ENCODE assay signal across 9 cellular contexts in the genomic region with DNA sequence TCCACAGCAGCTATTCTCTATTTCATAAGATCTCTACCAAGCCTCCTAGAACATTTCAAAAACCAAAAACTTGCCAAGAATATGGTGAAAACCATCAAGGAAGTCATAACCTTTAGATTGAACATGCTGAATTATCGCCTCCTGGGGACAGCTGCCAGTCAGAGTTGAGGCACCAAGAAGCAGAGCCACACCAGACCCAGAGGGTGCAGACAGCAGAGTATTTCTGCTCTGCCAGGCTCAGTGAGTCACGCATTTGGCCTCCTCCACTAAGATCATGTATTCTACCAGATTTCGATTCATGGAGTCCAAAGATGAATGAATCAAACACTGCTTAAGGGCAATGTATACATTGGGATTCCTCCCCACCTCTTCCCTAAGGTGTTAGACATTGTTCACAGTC. TPM values are rescaled to one million over a fixed set of nuclear protein-coding genes. Genes with fewer than 3 reads are reported as not detected.
A peak's percentile ranks its signal among the peaks of the same experiment; 100 is the strongest.
DNase-seq lines count a peak whose midpoint lies in the region; ATAC-seq and TF ChIP-seq lines count a peak whose summit lies in the region.
"Had no signal": no experiment of that assay in that cellular context is flagged by ENCODE, and none has a peak within 500 bp of the region (broad histone marks: within the 10 kb centered on the region; RNA-seq: fewer than 3 reads in every experiment).

No MANE protein-coding gene starts in this region.

- H3K27me3 Mint-ChIP-seq in Calu3 (ENCODE audit: unreplicated experiment) (no peaks in the 10 kb centered on the region), progenitor cell of endocrine pancreas (peaks cover 4% of the 10 kb centered on the region)
- H3K27me3 Mint-ChIP-seq: dendritic cell treated with granulocyte-macrophage colony-stimulating factor and Interleukin-4, amounts not matched to agents 40 ng/mL and 50 ng/mL, for 4 days had no signal

- POLR2A ChIA-PET in PC-9 (lab: Charles Lee; ENCODE audit: unreplicated experiment) = interaction anchor here (0.5 to 1.4 kb wide), 3 partner anchors 9 to 108 kb away, joined by 3 to 6 read pairs (median 5); no protein-coding TSS in a partner anchor

- peaks cover 43% of the 10 kb centered on the region for H3K4me1 Mint-ChIP-seq in Calu3 (ENCODE audit: low read depth, unreplicated experiment)
- H3K4me1 Mint-ChIP-seq in progenitor cell of endocrine pancreas (ENCODE audit: low read depth) = peaks cover 67% of the 10 kb centered on the region

- peak overlapping the region; percentile 94 for H3K4me2 ChIP-seq in PC-9

- H3K4me3 ChIP-seq in PC-9 = peak overlapping the region; percentile 80
- peak overlapping the region; percentile 76 for H3K4me3 ChIP-seq in fibroblast of mammary gland (ENCODE audit: control insufficient read depth, low read depth, low read length)

- H3K4me1 ChIP-seq in PC-9 (replicated peaks; ENCODE audit: insufficient read depth) = peaks cover 72% of the 10 kb centered on the region

- peak overlapping the region; percentile 75 for H3K4me3 Mint-ChIP-seq in Calu3 (ENCODE audit: low read depth, unreplicated experiment)
- H3K4me3 Mint-ChIP-seq in progenitor cell of endocrine pancreas (ENCODE audit: low read depth) = peak overlapping the region; percentile 95
- H3K4me3 Mint-ChIP-seq: dendritic cell treated with granulocyte-macrophage colony-stimulating factor and Interleukin-4, amounts not matched to agents 40 ng/mL and 50 ng/mL, for 4 days had no signal

- peak overlapping the region; percentile 87 for H3K27ac ChIP-seq in PC-9

- H3K27ac Mint-ChIP-seq in Calu3 (ENCODE audit: unreplicated experiment) = peak overlapping the region; percentile 60
- no peak overlapping the region for H3K27ac Mint-ChIP-seq in progenitor cell of endocrine pancreas
- H3K27ac Mint-ChIP-seq: dendritic cell treated with granulocyte-macrophage colony-stimulating factor and Interleukin-4, amounts not matched to agents 40 ng/mL and 50 ng/mL, for 4 days had no signal

- TF ChIP-seq CTCF in Calu3 (IDR thresholded peaks at IDR 0.05; ENCODE audit: unreplicated experiment) (no peak), PC-9 (conservative IDR thresholded peaks at IDR 0.05) (no peak), fibroblast of mammary gland (conservative IDR thresholded peaks at IDR 0.05; ENCODE audit: control insufficient read depth, insufficient read depth, low read depth, low read length) (no peak), progenitor cell of endocrine pancreas (IDR thresholded peaks at IDR 0.05; ENCODE audit: unreplicated experiment) (no peak)

- no peaks in the 10 kb centered on the region for H3K9me3 ChIP-seq in PC-9 (ENCODE audit: insufficient read depth, low read depth)

- ATAC-seq in HG03139 (IDR thresholded peaks at IDR 0.05; ENCODE audit: unreplicated experiment) (no peak), HG02981 (IDR thresholded peaks at IDR 0.05; ENCODE audit: unreplicated experiment) (no peak), GM18511 (IDR thresholded peaks at IDR 0.05; ENCODE audit: unreplicated experiment) (no peak)

- BruUV-seq in Calu3 (replicated peaks; lab: Mats Ljungman, UMichigan) (no TSS peak), PC-9 (replicated peaks; lab: Mats Ljungman, UMichigan) (no TSS peak)

- H3F3A ChIP-seq in PC-9 (ENCODE audit: insufficient read depth, low read depth) = peaks cover 90% of the 10 kb centered on the region

- H3K27me3 ChIP-seq in PC-9 (ENCODE audit: insufficient read depth, low read depth) = no peaks in the 10 kb centered on the region

- H3K9me3 Mint-ChIP-seq in Calu3 (ENCODE audit: low read depth, unreplicated experiment) (no peaks in the 10 kb centered on the region), progenitor cell of endocrine pancreas (ENCODE audit: low read depth) (no peaks in the 10 kb centered on the region)
- H3K9me3 Mint-ChIP-seq: dendritic cell treated with granulocyte-macrophage colony-stimulating factor and Interleukin-4, amounts not matched to agents 40 ng/mL and 50 ng/mL, for 4 days had no signal

- H3K9me2 ChIP-seq in PC-9 (ENCODE audit: insufficient read depth) = no peaks in the 10 kb centered on the region

- H3K79me2 ChIP-seq in PC-9 (ENCODE audit: low read depth) = peaks cover 98% of the 10 kb centered on the region

- DNase-seq in Calu3 (peak; percentile 56), PC-9 (peak; percentile 41 to 94), fibroblast of mammary gland (ENCODE audit: low read depth) (peak; percentile 62), progenitor cell of endocrine pancreas (ENCODE audit: low spot score, unreplicated experiment) (no peak), hypothalamus (lab: John Stamatoyannopoulos, UW) (no peak)

- H2AFZ ChIP-seq in PC-9 = no peak overlapping the region

- intact Hi-C loops in Calu3 (cut with micrococcal nuclease; ENCODE audit: unreplicated experiment) (loop anchor here (5.0 kb wide), 1 partner anchor 188 kb away; no protein-coding TSS in a partner anchor), PC-9 (cut with micrococcal nuclease; ENCODE audit: unreplicated experiment) (loop anchor here (1.0 kb wide), 1 partner anchor 60 kb away; no protein-coding TSS in a partner anchor)

- peaks cover 26% of the 10 kb centered on the region for H4K20me1 ChIP-seq in PC-9 (ENCODE audit: insufficient read depth)

- peaks cover 60% of the 10 kb centered on the region for H3K36me3 ChIP-seq in PC-9 (ENCODE audit: low read depth)

- H3K36me3 Mint-ChIP-seq in Calu3 (ENCODE audit: insufficient read depth, unreplicated experiment) (peaks cover 94% of the 10 kb centered on the region), progenitor cell of endocrine pancreas (ENCODE audit: insufficient read depth) (peaks cover 38% of the 10 kb centered on the region)

- CTCF ChIA-PET in Calu3 (lab: Charles Lee) (interaction anchor here (0.7 to 2.0 kb wide), 4 partner anchors 12 to 263 kb away, joined by 3 to 5 read pairs (median 4); no protein-coding TSS in a partner anchor), PC-9 (lab: Charles Lee) (no interaction called here)

RNA-seq across cellular contexts. Expression of gene F3, which starts 2.1 kb away (rescaled TPM):
- total RNA-seq in Calu3 (2022) (344 and 387 TPM in 2 replicates), PC-9 (2021) (335 and 434 TPM in 2 replicates), progenitor cell of endocrine pancreas (84.9 and 95.0 TPM in 2 replicates)

Comparison
In these comparisons a context has a peak if more than half of its experiments do, and no peak if none do; other contexts are left out.
1. DNase-seq: peak in Calu3 (single experiment), PC-9 (2 of 2) and fibroblast of mammary gland (single experiment); none in progenitor cell of endocrine pancreas (single experiment) and hypothalamus (0 of 51).